1 cellular context compared by ENCODE assay signal in the genomic region with DNA sequence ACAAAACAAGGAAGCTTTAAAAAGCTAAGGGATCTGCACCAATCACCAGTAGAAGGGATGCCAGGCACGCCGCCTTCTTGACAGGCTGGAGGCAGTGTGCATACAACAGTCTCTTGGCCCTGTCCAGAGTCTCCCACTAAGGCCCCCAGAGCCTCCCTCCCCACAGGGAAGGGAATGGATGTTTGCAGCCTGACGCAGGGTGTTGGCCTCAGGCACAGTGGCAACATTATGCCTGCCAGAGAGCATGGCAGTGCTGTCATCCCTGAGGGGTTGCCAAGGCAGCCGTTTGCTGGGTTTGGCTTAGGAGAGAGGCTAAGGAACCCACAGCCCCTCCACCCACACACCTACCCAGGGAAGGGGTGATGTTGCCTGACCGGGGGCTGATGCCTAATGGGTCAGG.
TF ChIP-seq lines count a peak whose summit lies in the region.

No MANE protein-coding gene starts in this region.

TF ChIP-seq in K562, 482 proteins besides CTCF, POLR2A, EP300 and RAD21:
- TF ChIP-seq XRCC5 (IDR thresholded peaks at IDR 0.05; ENCODE audit: low read depth, low read length) (no peak), HMGXB4 (CRISPR knock-in tag; IDR thresholded peaks at IDR 0.05) (no peak), SIN3A (IDR thresholded peaks at IDR 0.05; ENCODE audit: borderline replicate concordance in 2 of 2, control insufficient read depth in 1 of 2, low read depth in 2 of 2, low read length in 2 of 2) (no peak), BCL6 (CRISPR knock-in tag; IDR thresholded peaks at IDR 0.05) (no peak), E2F6 (IDR thresholded peaks at IDR 0.05; ENCODE audit: borderline replicate concordance in 1 of 2, extremely low read depth in 1 of 2, insufficient read depth in 1 of 2, insufficient read length in 1 of 2, low read depth in 1 of 2, low read length in 1 of 2, poor library complexity in 1 of 2, severe bottlenecking in 1 of 2) (no peak), KLF1 (tag; IDR thresholded peaks at IDR 0.05) (no peak), CHD2 (IDR thresholded peaks at IDR 0.05; ENCODE audit: low read depth, low read length) (no peak), PYGO2 (tag; IDR thresholded peaks at IDR 0.05) (no peak), POU5F1 (IDR thresholded peaks at IDR 0.05; ENCODE audit: borderline replicate concordance, low read depth, low read length, partially characterized antibody) (no peak), PCBP2 (IDR thresholded peaks at IDR 0.05; ENCODE audit: low read depth, low read length, poor library complexity, severe bottlenecking) (no peak)
- TF ChIP-seq, protein P1, sequence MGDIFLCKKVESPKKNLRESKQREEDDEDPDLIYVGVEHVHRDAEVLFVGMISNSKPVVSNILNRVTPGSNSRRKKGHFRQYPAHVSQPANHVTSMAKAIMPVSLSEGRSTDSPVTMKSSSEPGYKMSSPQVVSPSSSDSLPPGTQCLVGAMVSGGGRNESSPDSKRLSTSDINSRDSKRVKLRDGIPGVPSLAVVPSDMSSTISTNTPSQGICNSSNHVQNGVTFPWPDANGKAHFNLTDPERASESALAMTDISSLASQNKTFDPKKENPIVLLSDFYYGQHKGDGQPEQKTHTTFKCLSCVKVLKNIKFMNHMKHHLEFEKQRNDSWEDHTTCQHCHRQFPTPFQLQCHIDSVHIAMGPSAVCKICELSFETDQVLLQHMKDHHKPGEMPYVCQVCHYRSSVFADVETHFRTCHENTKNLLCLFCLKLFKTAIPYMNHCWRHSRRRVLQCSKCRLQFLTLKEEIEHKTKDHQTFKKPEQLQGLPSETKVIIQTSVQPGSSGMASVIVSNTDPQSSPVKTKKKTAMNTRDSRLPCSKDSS (IDR thresholded peaks at IDR 0.05; ENCODE audit: low read depth, partially characterized antibody), result no peak
- TF ChIP-seq, protein P2, sequence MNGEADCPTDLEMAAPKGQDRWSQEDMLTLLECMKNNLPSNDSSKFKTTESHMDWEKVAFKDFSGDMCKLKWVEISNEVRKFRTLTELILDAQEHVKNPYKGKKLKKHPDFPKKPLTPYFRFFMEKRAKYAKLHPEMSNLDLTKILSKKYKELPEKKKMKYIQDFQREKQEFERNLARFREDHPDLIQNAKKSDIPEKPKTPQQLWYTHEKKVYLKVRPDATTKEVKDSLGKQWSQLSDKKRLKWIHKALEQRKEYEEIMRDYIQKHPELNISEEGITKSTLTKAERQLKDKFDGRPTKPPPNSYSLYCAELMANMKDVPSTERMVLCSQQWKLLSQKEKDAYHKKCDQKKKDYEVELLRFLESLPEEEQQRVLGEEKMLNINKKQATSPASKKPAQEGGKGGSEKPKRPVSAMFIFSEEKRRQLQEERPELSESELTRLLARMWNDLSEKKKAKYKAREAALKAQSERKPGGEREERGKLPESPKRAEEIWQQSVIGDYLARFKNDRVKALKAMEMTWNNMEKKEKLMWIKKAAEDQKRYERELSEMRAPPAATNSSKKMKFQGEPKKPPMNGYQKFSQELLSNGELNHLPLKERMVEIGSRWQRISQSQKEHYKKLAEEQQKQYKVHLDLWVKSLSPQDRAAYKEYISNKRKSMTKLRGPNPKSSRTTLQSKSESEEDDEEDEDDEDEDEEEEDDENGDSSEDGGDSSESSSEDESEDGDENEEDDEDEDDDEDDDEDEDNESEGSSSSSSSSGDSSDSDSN (IDR thresholded peaks at IDR 0.05; ENCODE audit: borderline replicate concordance in 1 of 2, low read depth in 2 of 2, low read length in 2 of 2), result no peak
- TF ChIP-seq, protein P3, sequence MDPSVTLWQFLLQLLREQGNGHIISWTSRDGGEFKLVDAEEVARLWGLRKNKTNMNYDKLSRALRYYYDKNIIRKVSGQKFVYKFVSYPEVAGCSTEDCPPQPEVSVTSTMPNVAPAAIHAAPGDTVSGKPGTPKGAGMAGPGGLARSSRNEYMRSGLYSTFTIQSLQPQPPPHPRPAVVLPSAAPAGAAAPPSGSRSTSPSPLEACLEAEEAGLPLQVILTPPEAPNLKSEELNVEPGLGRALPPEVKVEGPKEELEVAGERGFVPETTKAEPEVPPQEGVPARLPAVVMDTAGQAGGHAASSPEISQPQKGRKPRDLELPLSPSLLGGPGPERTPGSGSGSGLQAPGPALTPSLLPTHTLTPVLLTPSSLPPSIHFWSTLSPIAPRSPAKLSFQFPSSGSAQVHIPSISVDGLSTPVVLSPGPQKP (CRISPR knock-in tag; IDR thresholded peaks at IDR 0.05), result no peak
